ENCODE assay signal across 16 cellular contexts in genomic region chr19:623974-624373, GRCh38. TPM values are rescaled to one million over a fixed set of nuclear protein-coding genes. Genes with fewer than 3 reads are reported as not detected.
DNase-seq lines count a peak whose midpoint lies in the region; ATAC-seq, FAIRE-seq and TF ChIP-seq lines count a peak whose summit lies in the region.
"Had no signal": no experiment of that assay in that cellular context is flagged by ENCODE, and none has a peak within 500 bp of the region (broad histone marks: within the 10 kb centered on the region; RNA-seq: fewer than 3 reads in every experiment).

No MANE protein-coding gene starts in this region.

- ATAC-seq in HG02610 (IDR thresholded peaks at IDR 0.05; ENCODE audit: unreplicated experiment) (no peak), left lung (no peak)
- ATAC-seq: left ventricle myocardium superior had no signal

- POLR2A ChIA-PET in RWPE1 (lab: Yijun Ruan, JAX; ENCODE audit: low non-redundant PET): no interaction called here

- H3K4me1 ChIP-seq in trophoblast cell (ENCODE audit: control insufficient read depth in 1 of 2, insufficient read depth in 2 of 2, low read length in 2 of 2) (no peaks in the 10 kb centered on the region), HAP-1 (no peaks in the 10 kb centered on the region), left lung (no peaks in the 10 kb centered on the region)

- peak overlapping the region; percentile 34 for H3K9ac ChIP-seq in trophoblast cell (ENCODE audit: low read length)

- in situ Hi-C loops in HAP-1 (cut with MboI; ENCODE audit: low sequenced_read_pairs): no loop called here

- no peaks in the 10 kb centered on the region for H3K79me2 ChIP-seq in trophoblast cell (ENCODE audit: control insufficient read depth, insufficient read depth, low read length, poor library complexity)

- H3K4me3 ChIP-seq in trophoblast cell (ENCODE audit: low read depth, low read length): no peak overlapping the region
- no peak overlapping the region for H3K4me3 ChIP-seq in HAP-1
- no peak overlapping the region for H3K4me3 ChIP-seq in left lung

- no peak overlapping the region for H2BK5ac ChIP-seq in trophoblast cell (ENCODE audit: low read depth, low read length, poor library complexity)

- CTCF ChIA-PET in RWPE1 (lab: Yijun Ruan, JAX): no interaction called here

- H3K27me3 ChIP-seq in trophoblast cell (ENCODE audit: insufficient read depth, low read length): no peaks in the 10 kb centered on the region
- H3K27me3 ChIP-seq in HAP-1 (ENCODE audit: low read depth): no peaks in the 10 kb centered on the region
- H3K27me3 ChIP-seq in left lung: no peaks in the 10 kb centered on the region

- no peak overlapping the region for H2AFZ ChIP-seq in trophoblast cell (ENCODE audit: insufficient read depth, low read length, poor library complexity)

- H3K79me1 ChIP-seq in trophoblast cell (ENCODE audit: low read length): no peaks in the 10 kb centered on the region

- no peak overlapping the region for H4K12ac ChIP-seq in trophoblast cell (ENCODE audit: low read depth, low read length)

- peak overlapping the region; percentile 14 for H3K27ac ChIP-seq in RWPE1
- no peak overlapping the region for H3K27ac ChIP-seq in trophoblast cell (ENCODE audit: low read depth, low read length)
- H3K27ac ChIP-seq in left lung: no peak overlapping the region

- DNase-seq in EL (peak; percentile 93), RWPE1 (ENCODE audit: low spot score) (no peak), trophoblast cell (no peak), HAP-1 (ENCODE audit: low spot score in 2 of 2) (no peak), left lung (no peak), AG20443 (ENCODE audit: low spot score) (no peak)
- DNase-seq: left ventricle myocardium superior; NCI-H2227 treated with DMSO at 0.1 percent for 48 hours; SHP77; stimulated activated CD4-positive, alpha-beta T cell treated with anti-CD3 and anti-CD28 coated beads, Interleukin-2, amount 100 ng/mL, for 24 hours; stimulated activated naive CD4-positive, alpha-beta T cell had no signal

- intact Hi-C loops in left lung (cut with DNase I): no loop called here

- H2BK120ac ChIP-seq in trophoblast cell (ENCODE audit: insufficient read depth, low read length, poor library complexity): no peak overlapping the region

- no CpG with 5 or more reads among the region's 24 CpGs for WGBS in trophoblast cell (ENCODE audit: extremely low coverage, insufficient coverage, insufficient read length)

- H3K9me3 ChIP-seq in trophoblast cell (ENCODE audit: insufficient read depth, low read depth, low read length) (no peaks in the 10 kb centered on the region), HAP-1 (no peaks in the 10 kb centered on the region), left lung (no peaks in the 10 kb centered on the region)

- peak; percentile 33 for FAIRE-seq in endometrium (lab: Jason Lieb, UNC)
- FAIRE-seq: frontal cortex, GM12891 had no signal

- H3K36me3 ChIP-seq in trophoblast cell (ENCODE audit: control insufficient read depth in 1 of 2, insufficient read depth in 2 of 2, low read length in 2 of 2): peaks cover 63 to 67% of the 10 kb centered on the region in 2 experiments
- H3K36me3 ChIP-seq in HAP-1 (replicated peaks): peaks cover 61% of the 10 kb centered on the region
- H3K36me3 ChIP-seq in left lung: peaks cover 0 to 90% of the 10 kb centered on the region in 2 donors

- H3K23ac ChIP-seq in trophoblast cell (ENCODE audit: low read length): no peak overlapping the region

- H2AK5ac ChIP-seq in trophoblast cell (ENCODE audit: low read length): no peak overlapping the region

- no peak overlapping the region for H3K4me2 ChIP-seq in trophoblast cell (ENCODE audit: low read length)

- no peak overlapping the region for H3K14ac ChIP-seq in trophoblast cell (ENCODE audit: low read length)

- H3K18ac ChIP-seq in trophoblast cell (ENCODE audit: low read length): no peak overlapping the region

- no peak overlapping the region for H3K4ac ChIP-seq in trophoblast cell (ENCODE audit: low read depth, low read length)

- no peak overlapping the region for H4K8ac ChIP-seq in trophoblast cell (ENCODE audit: low read depth, low read length)

- no peak overlapping the region for H2BK12ac ChIP-seq in trophoblast cell (ENCODE audit: low read length)

- H4K91ac ChIP-seq in trophoblast cell (ENCODE audit: low read depth, low read length): no peak overlapping the region

- TF ChIP-seq CTCF in RWPE1 (conservative IDR thresholded peaks at IDR 0.05; ENCODE audit: low read depth) (no peak), left lung (IDR thresholded peaks at IDR 0.05) (no peak)

RNA-seq across cellular contexts. Expression of gene POLRMT, which starts 9.4 kb away (rescaled TPM):
- polyA plus RNA-seq in trophoblast cell (2013): 35.6 and 40.7 TPM in 2 replicates
- 10 to 100 TPM; 28.5 to 36.9 TPM for total RNA-seq in left lung

RNA-seq across cellular contexts. Expression of gene FGF22, which starts 15.7 kb away (rescaled TPM):
- polyA plus RNA-seq in trophoblast cell (2013): 0.47 and 0.48 TPM in 2 replicates
- total RNA-seq in left lung: under 1 TPM; 0.21 to 0.29 TPM
- total RNA-seq: bronchial epithelial cell, left ventricle myocardium superior had no signal

RNA-seq across cellular contexts. Expression of gene HCN2, which starts 34.3 kb away (rescaled TPM):
- polyA plus RNA-seq in trophoblast cell (2013): 0.73 and 0.79 TPM in 2 replicates
- under 1 TPM; 0.38 to 0.50 TPM for total RNA-seq in left lung

RNA-seq across cellular contexts. Expression of gene RNF126, which starts 39.0 kb away (rescaled TPM):
- polyA plus RNA-seq in trophoblast cell (2013): 70.7 and 73.5 TPM in 2 replicates
- 10 to 100 TPM; 24.3 to 34.0 TPM for total RNA-seq in left lung

RNA-seq across cellular contexts. Expression of gene BSG, which starts 51.6 kb away (rescaled TPM):
- 506 and 509 TPM in 2 replicates for polyA plus RNA-seq in trophoblast cell (2013)
- total RNA-seq in left lung: 100 to 1,000 TPM; 339 to 457 TPM
